Comparison of ENCODE assay signal across 22 cellular contexts in genomic region chr15:31294067-31294466, GRCh38. TPM values are rescaled to one million over a fixed set of nuclear protein-coding genes. Genes with fewer than 3 reads are reported as not detected.
DNase-seq lines count a peak whose midpoint lies in the region; ATAC-seq and TF ChIP-seq lines count a peak whose summit lies in the region.
"Had no signal": no experiment of that assay in that cellular context is flagged by ENCODE, and none has a peak within 500 bp of the region (broad histone marks: within the 10 kb centered on the region; RNA-seq: fewer than 3 reads in every experiment).

No MANE protein-coding gene starts in this region.

- TF ChIP-seq CTCF in esophagus muscularis mucosa (IDR thresholded peaks at IDR 0.05) (no peak), omental fat pad (IDR thresholded peaks at IDR 0.05) (no peak), CD14-positive monocyte (IDR thresholded peaks at IDR 0.05) (no peak)

- POLR2A ChIA-PET in activated CD4-positive, alpha-beta memory T cell treated with anti-CD3 and anti-CD28 coated beads, Interleukin-2, amount 10 ng/mL, durations not matched to agents 7 days and 5 days (lab: Charles Lee): no interaction called here
- POLR2A ChIA-PET in activated CD4-positive, alpha-beta memory T cell treated with anti-CD3 and anti-CD28 coated beads for 36 hours (lab: Charles Lee): no interaction called here

- H3K4me3 ChIP-seq in esophagus muscularis mucosa: no peak overlapping the region
- H3K4me3 ChIP-seq: BLaER1 treated with 17β-estradiol and CSF1 and Interleukin-3, amounts not matched to agents 10 nM and 100 nM; SJSA1 had no signal

- peak; percentile 9 for DNase-seq in activated CD4-positive, alpha-beta memory T cell treated with anti-CD3 and anti-CD28 coated beads, Interleukin-2, amount 10 ng/mL, durations not matched to agents 7 days and 5 days
- DNase-seq in activated CD4-positive, alpha-beta memory T cell treated with anti-CD3 and anti-CD28 coated beads for 36 hours: no peak
- DNase-seq in esophagus muscularis mucosa (ENCODE audit: extremely low spot score) (peak; percentile 55), omental fat pad (ENCODE audit: low spot score) (peak; percentile 4), mucosa of gallbladder (ENCODE audit: low spot score) (no peak), NCI-H1436 treated with DMSO at 0.1 percent for 48 hours (lab: John Stamatoyannopoulos, UW) (no peak), CD14-positive monocyte (ENCODE audit: low spot score) (no peak), A172 (ENCODE audit: low spot score) (no peak)
- DNase-seq: GOT3, HCEC 1CT, NCI-H1105 treated with DMSO at 0.1 percent for 48 hours, NCI-H1694, NCI-H2081, NCI-H2171, NCI-H526, OCI-M1 had no signal

- H3K9me3 ChIP-seq in esophagus muscularis mucosa: peaks cover 0 to 5% (median 0%) of the 10 kb centered on the region in 4 donors
- H3K9me3 ChIP-seq: SJSA1 had no signal

- TF ChIP-seq EP300 in esophagus muscularis mucosa (IDR thresholded peaks at IDR 0.05): no peak

- H3K27ac ChIP-seq in esophagus muscularis mucosa (replicated peaks in 1 of 4): no peak overlapping the region
- H3K27ac ChIP-seq: 22Rv1; BLaER1 treated with 17β-estradiol and CSF1 and Interleukin-3, amounts not matched to agents 10 nM and 100 nM; SJSA1 had no signal

- ATAC-seq in omental fat pad (ENCODE audit: low FRiP score): no peak
- ATAC-seq: CD8-positive, alpha-beta T cell; Right ventricle myocardium inferior had no signal

- 97% methylated on average over 2 of the region's 2 CpGs for WGBS in esophagus muscularis mucosa

- no peak overlapping the region for H3K4me3 Mint-ChIP-seq in activated CD4-positive, alpha-beta memory T cell treated with anti-CD3 and anti-CD28 coated beads, Interleukin-2, amount 10 ng/mL, durations not matched to agents 7 days and 5 days
- H3K4me3 Mint-ChIP-seq in activated CD4-positive, alpha-beta memory T cell treated with anti-CD3 and anti-CD28 coated beads for 36 hours: no peak overlapping the region
- H3K4me3 Mint-ChIP-seq in CD14-positive monocyte: no peak overlapping the region
- H3K4me3 Mint-ChIP-seq: CD8-positive, alpha-beta T cell; IgD-negative memory B cell had no signal

- H3K4me1 ChIP-seq in esophagus muscularis mucosa: peaks cover 0 to 4% (median 0%) of the 10 kb centered on the region in 4 donors
- H3K4me1 ChIP-seq: SJSA1 had no signal

- no peaks in the 10 kb centered on the region for H3K36me3 ChIP-seq in esophagus muscularis mucosa
- H3K36me3 ChIP-seq: BLaER1 treated with 17β-estradiol and CSF1 and Interleukin-3, amounts not matched to agents 10 nM and 100 nM; SJSA1 had no signal

- peaks cover 0 to 13% (median 0%) of the 10 kb centered on the region in 4 donors for H3K27me3 ChIP-seq in esophagus muscularis mucosa
- H3K27me3 ChIP-seq: BLaER1 treated with 17β-estradiol and CSF1 and Interleukin-3, amounts not matched to agents 10 nM and 100 nM had no signal

- no peaks in the 10 kb centered on the region for H3K4me1 Mint-ChIP-seq in activated CD4-positive, alpha-beta memory T cell treated with anti-CD3 and anti-CD28 coated beads, Interleukin-2, amount 10 ng/mL, durations not matched to agents 7 days and 5 days
- H3K4me1 Mint-ChIP-seq in activated CD4-positive, alpha-beta memory T cell treated with anti-CD3 and anti-CD28 coated beads for 36 hours (ENCODE audit: low read depth): no peaks in the 10 kb centered on the region
- H3K4me1 Mint-ChIP-seq in CD14-positive monocyte: peaks cover 30% of the 10 kb centered on the region

- intact Hi-C loops in activated CD4-positive, alpha-beta memory T cell treated with anti-CD3 and anti-CD28 coated beads for 36 hours (cut with micrococcal nuclease): no loop called here
- intact Hi-C loops in esophagus muscularis mucosa (cut with DNase I) (no loop called here), CD14-positive monocyte (cut with micrococcal nuclease) (no loop called here)

- no peaks in the 10 kb centered on the region for H3K36me3 Mint-ChIP-seq in activated CD4-positive, alpha-beta memory T cell treated with anti-CD3 and anti-CD28 coated beads, Interleukin-2, amount 10 ng/mL, durations not matched to agents 7 days and 5 days (ENCODE audit: low read depth)
- no peaks in the 10 kb centered on the region for H3K36me3 Mint-ChIP-seq in activated CD4-positive, alpha-beta memory T cell treated with anti-CD3 and anti-CD28 coated beads for 36 hours
- no peaks in the 10 kb centered on the region for H3K36me3 Mint-ChIP-seq in CD14-positive monocyte
- H3K36me3 Mint-ChIP-seq: CD8-positive, alpha-beta T cell had no signal

- CTCF ChIA-PET in activated CD4-positive, alpha-beta memory T cell treated with anti-CD3 and anti-CD28 coated beads, Interleukin-2, amount 10 ng/mL, durations not matched to agents 7 days and 5 days (lab: Charles Lee): no interaction called here
- CTCF ChIA-PET in activated CD4-positive, alpha-beta memory T cell treated with anti-CD3 and anti-CD28 coated beads for 36 hours (lab: Charles Lee): no interaction called here

- no peak for TF ChIP-seq POLR2A in esophagus muscularis mucosa (IDR thresholded peaks at IDR 0.05; ENCODE audit: low read depth)

- peaks cover 52% of the 10 kb centered on the region for H3K27me3 Mint-ChIP-seq in activated CD4-positive, alpha-beta memory T cell treated with anti-CD3 and anti-CD28 coated beads, Interleukin-2, amount 10 ng/mL, durations not matched to agents 7 days and 5 days
- peaks cover 10% of the 10 kb centered on the region for H3K27me3 Mint-ChIP-seq in activated CD4-positive, alpha-beta memory T cell treated with anti-CD3 and anti-CD28 coated beads for 36 hours
- peaks cover 1 to 6% (median 5%) of the 10 kb centered on the region in 3 donors for H3K27me3 Mint-ChIP-seq in CD14-positive monocyte (ENCODE audit: low read depth in 3 of 3)

- no peaks in the 10 kb centered on the region for H3K9me3 Mint-ChIP-seq in activated CD4-positive, alpha-beta memory T cell treated with anti-CD3 and anti-CD28 coated beads, Interleukin-2, amount 10 ng/mL, durations not matched to agents 7 days and 5 days
- H3K9me3 Mint-ChIP-seq in activated CD4-positive, alpha-beta memory T cell treated with anti-CD3 and anti-CD28 coated beads for 36 hours: no peaks in the 10 kb centered on the region
- peaks cover 0 to 4% (median 2%) of the 10 kb centered on the region in 7 donors for H3K9me3 Mint-ChIP-seq in CD14-positive monocyte
- H3K9me3 Mint-ChIP-seq: CD8-positive, alpha-beta T cell had no signal

- H3K27ac Mint-ChIP-seq in activated CD4-positive, alpha-beta memory T cell treated with anti-CD3 and anti-CD28 coated beads, Interleukin-2, amount 10 ng/mL, durations not matched to agents 7 days and 5 days: no peak overlapping the region
- H3K27ac Mint-ChIP-seq in activated CD4-positive, alpha-beta memory T cell treated with anti-CD3 and anti-CD28 coated beads for 36 hours: no peak overlapping the region
- H3K27ac Mint-ChIP-seq in CD14-positive monocyte: no peak overlapping the region
- H3K27ac Mint-ChIP-seq: CD8-positive, alpha-beta T cell; IgD-negative memory B cell had no signal

RNA-seq across cellular contexts. Expression of gene KLF13, which starts 32.6 kb away (rescaled TPM):
- 100 to 1,000 TPM; 199 TPM for total RNA-seq in activated CD4-positive, alpha-beta memory T cell treated with anti-CD3 and anti-CD28 coated beads, Interleukin-2, amount 10 ng/mL, durations not matched to agents 7 days and 5 days
- 100 to 1,000 TPM; 134 to 145 TPM for total RNA-seq in activated CD4-positive, alpha-beta memory T cell treated with anti-CD3 and anti-CD28 coated beads for 36 hours
- total RNA-seq in esophagus muscularis mucosa (100 to 1,000 TPM in 1 of 4 donors, 10 to 100 TPM in 3; 57.3 to 109 (median 74.2) TPM), omental fat pad (10 to 100 TPM; 49.7 to 67.5 (median 62.3) TPM), mucosa of gallbladder (86.0 TPM)
- polyA plus RNA-seq in CD14-positive monocyte: 10 to 100 TPM; 22.5 to 28.0 TPM
- total RNA-seq in A172 (2014; rRNA removed; shearing (Covaris generic)): 19.6 and 27.9 TPM in 2 replicates

Comparison
In these comparisons a context has a peak if more than half of its experiments do, and no peak if none do; other contexts are left out.
1. DNase-seq: peak in activated CD4-positive, alpha-beta memory T cell treated with anti-CD3 and anti-CD28 coated beads, Interleukin-2, amount 10 ng/mL, durations not matched to agents 7 days and 5 days (single experiment), esophagus muscularis mucosa (single experiment) and omental fat pad (single experiment); none in activated CD4-positive, alpha-beta memory T cell treated with anti-CD3 and anti-CD28 coated beads for 36 hours (single experiment), mucosa of gallbladder (single experiment), NCI-H1436 treated with DMSO at 0.1 percent for 48 hours (single experiment), CD14-positive monocyte (single experiment) and A172 (single experiment).